Comparison of ENCODE assay signal across 11 cellular contexts in genomic region chr1:191875994-191876393, GRCh38.
"Had no signal": no experiment of that assay in that cellular context is flagged by ENCODE, and none has a peak within 500 bp of the region (broad histone marks: within the 10 kb centered on the region; RNA-seq: fewer than 3 reads in every experiment).

No MANE protein-coding gene starts in this region.

- H3K9me3 ChIP-seq: HAP-1 had no signal

- DNase-seq: GM23248, GOT3, H7, HFFc6, IMR-90, KBM-7 had no signal

- H3K9ac ChIP-seq: GM23248, KMS-11 had no signal

- H3K4me3 Mint-ChIP-seq: HFFc6 had no signal

- H3K27ac Mint-ChIP-seq: HFFc6 had no signal

- H3K27ac ChIP-seq: GM23248, HL-60, KMS-11 had no signal

- H3K36me3 ChIP-seq: HAP-1 had no signal

- FAIRE-seq: HTR-8/SVneo had no signal

- H3K4me3 ChIP-seq: GM23248, HAP-1 had no signal

- H3K4me1 ChIP-seq: HAP-1 had no signal

- ATAC-seq: HCT116 had no signal
